In the genomic region with DNA sequence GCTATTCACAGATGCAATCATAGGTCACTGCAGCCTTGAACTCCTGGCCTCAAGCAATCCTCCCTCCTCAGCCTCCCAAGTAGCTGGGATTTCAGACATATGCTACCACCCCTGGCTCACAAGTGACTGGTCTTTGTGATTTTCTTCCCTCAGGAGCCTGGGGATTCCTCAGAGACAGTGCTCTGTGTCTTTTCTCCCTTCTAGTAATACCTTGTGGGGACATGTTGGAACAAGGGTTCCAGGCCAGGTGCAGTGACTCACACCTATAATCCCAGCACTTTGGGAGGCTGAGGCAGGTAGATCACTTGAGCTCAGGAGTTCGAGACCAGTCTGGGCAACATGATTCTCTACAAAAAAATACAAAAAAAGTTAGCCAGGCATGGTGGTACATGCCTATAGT, we compare ENCODE assay signal across 7 cellular contexts. TPM values are rescaled to one million over a fixed set of nuclear protein-coding genes. Genes with fewer than 3 reads are reported as not detected.
A peak's percentile ranks its signal among the peaks of the same experiment; 100 is the strongest.
DNase-seq lines count a peak whose midpoint lies in the region; ATAC-seq, FAIRE-seq and TF ChIP-seq lines count a peak whose summit lies in the region.
"Not testable (repeated sequence)": the region's sequence is repeated elsewhere in the genome, so short reads cannot be mapped to it uniquely, and the experiment has no call there.

No MANE protein-coding gene starts in this region.

- H3K4me1 Mint-ChIP-seq in activated naive CD8-positive, alpha-beta T cell (ENCODE audit: low read depth): peaks cover 26% of the 10 kb centered on the region
- peaks cover 43% of the 10 kb centered on the region for H3K4me1 Mint-ChIP-seq in central memory CD8-positive, alpha-beta T cell

- POLR2A ChIA-PET in RWPE1 (lab: Yijun Ruan, JAX; ENCODE audit: low non-redundant PET): not testable (repeated sequence)

- peaks cover 60% of the 10 kb centered on the region for H4K20me1 ChIP-seq in DND-41 (ENCODE audit: insufficient read depth, low read length)
- peaks cover 15% of the 10 kb centered on the region for H4K20me1 ChIP-seq in keratinocyte (ENCODE audit: control insufficient read depth, extremely low read depth, insufficient read depth, low read length)

- H3K36me3 Mint-ChIP-seq in activated naive CD8-positive, alpha-beta T cell: not testable (repeated sequence)
- H3K36me3 Mint-ChIP-seq in central memory CD8-positive, alpha-beta T cell (ENCODE audit: insufficient read depth): peaks cover 67% of the 10 kb centered on the region

- not testable (repeated sequence) for H3K27me3 Mint-ChIP-seq in activated naive CD8-positive, alpha-beta T cell; central memory CD8-positive, alpha-beta T cell

- H3K27me3 ChIP-seq in DND-41 (ENCODE audit: insufficient read depth, low read length, poor library complexity); keratinocyte (ENCODE audit: control insufficient read depth, extremely low read depth, insufficient read depth, low read length); thyroid gland: not testable (repeated sequence)

- H3K36me3 ChIP-seq in DND-41 (ENCODE audit: insufficient read depth, low read length): peaks cover 86% of the 10 kb centered on the region
- peaks cover 37 to 48% of the 10 kb centered on the region in 2 experiments for H3K36me3 ChIP-seq in keratinocyte (ENCODE audit: control insufficient read depth in 2 of 2, extremely low read depth in 1 of 2, insufficient read depth in 2 of 2, low read length in 2 of 2)
- not testable (repeated sequence) for H3K36me3 ChIP-seq in thyroid gland

- not testable (repeated sequence) for H3K9me3 Mint-ChIP-seq in activated naive CD8-positive, alpha-beta T cell (ENCODE audit: low read depth); central memory CD8-positive, alpha-beta T cell

- H3K4me3 ChIP-seq in DND-41 (ENCODE audit: low read depth in 1 of 2, low read length in 2 of 2); keratinocyte (ENCODE audit: control insufficient read depth in 2 of 3, extremely low read depth in 1 of 3, insufficient read depth in 2 of 3, low read depth in 1 of 3, low read length in 3 of 3); thyroid gland (replicated peaks in 1 of 3): not testable (repeated sequence)

- FAIRE-seq in keratinocyte (lab: Jason Lieb, UNC): not testable (repeated sequence)

- peaks cover 94% of the 10 kb centered on the region for H3K79me2 ChIP-seq in DND-41 (ENCODE audit: insufficient read depth, low read length)
- H3K79me2 ChIP-seq in keratinocyte (ENCODE audit: control insufficient read depth, insufficient read depth, low read length): peaks cover 65% of the 10 kb centered on the region

- H3K27ac Mint-ChIP-seq in activated naive CD8-positive, alpha-beta T cell: not testable (repeated sequence)
- H3K27ac Mint-ChIP-seq in central memory CD8-positive, alpha-beta T cell (ENCODE audit: low read depth): peak overlapping the region; percentile 16

- H2AFZ ChIP-seq in DND-41 (ENCODE audit: low read depth, low read length); keratinocyte (ENCODE audit: control insufficient read depth, low read length): not testable (repeated sequence)

- not testable (repeated sequence) for H3K27ac ChIP-seq in DND-41 (ENCODE audit: low read length)
- H3K27ac ChIP-seq in RWPE1 (peak overlapping the region; percentile 54), epithelial cell of prostate (peak overlapping the region; percentile 18), keratinocyte (ENCODE audit: control insufficient read depth, insufficient read depth, low read length) (peak overlapping the region; percentile 17), thyroid gland (peak overlapping the region; percentile 30 to 96 (median 94))

- not testable (repeated sequence) for TF ChIP-seq CTCF in DND-41 (IDR thresholded peaks at IDR 0.05; ENCODE audit: borderline replicate concordance, extremely low read depth, low read length, poor library complexity, severe bottlenecking); RWPE1 (conservative IDR thresholded peaks at IDR 0.05; ENCODE audit: low read depth); keratinocyte (optimal IDR thresholded peaks at IDR 0.05 in 1 of 3, IDR thresholded peaks at IDR 0.05 in 1 of 3, conservative IDR thresholded peaks at IDR 0.05 in 1 of 3; ENCODE audit: extremely low read depth in 1 of 3, insufficient read depth in 2 of 3, low read length in 3 of 3); thyroid gland (IDR thresholded peaks at IDR 0.05)

- H3K9me1 ChIP-seq in keratinocyte (ENCODE audit: control insufficient read depth, extremely low read depth, insufficient read depth, low read length): not testable (repeated sequence)

- ATAC-seq in DND-41 (ENCODE audit: insufficient read depth, low read depth); central memory CD8-positive, alpha-beta T cell (replicated peaks; ENCODE audit: extremely low read depth, poor library complexity, severe bottlenecking): not testable (repeated sequence)

- CTCF ChIA-PET in RWPE1 (lab: Yijun Ruan, JAX): interaction anchor here (0.6 kb wide), 1 partner anchor 565 kb away, joined by 4 read pairs; no protein-coding TSS in a partner anchor

- 86 to 92% methylated on average over 1 of the region's 1 CpG for WGBS in thyroid gland, 2 donors

- H3K9ac ChIP-seq in DND-41 (ENCODE audit: low read depth, low read length); keratinocyte (ENCODE audit: control insufficient read depth, extremely low read depth, insufficient read depth, low read length): not testable (repeated sequence)

- intact Hi-C loops in thyroid gland (cut with DNase I): not testable (repeated sequence)

- dilution Hi-C loops in keratinocyte (cut with MboI; ENCODE audit: extremely low pct_ligation_motif_present, low sequenced_read_pairs): not testable (repeated sequence)

- not testable (repeated sequence) for DNase-seq in DND-41; RWPE1 (ENCODE audit: low spot score); central memory CD8-positive, alpha-beta T cell (ENCODE audit: low spot score in 2 of 2); epithelial cell of prostate (ENCODE audit: low read depth, low spot score); thyroid gland
- peak; percentile 40 for DNase-seq in keratinocyte (ENCODE audit: low read depth, low spot score)

- 0 out of 2 replicates have a peak overlapping the region, but pooled peaks have one; percentile 26 for H3K4me2 ChIP-seq in DND-41 (ENCODE audit: insufficient read depth, low read length)
- H3K4me2 ChIP-seq in keratinocyte (ENCODE audit: control insufficient read depth, extremely low read depth, insufficient read depth, low read depth, low read length): not testable (repeated sequence)

- H3K4me1 ChIP-seq in DND-41 (ENCODE audit: insufficient read depth, low read length) (peaks cover 30% of the 10 kb centered on the region; the same call in 1 of the 2 replicates), thyroid gland (peaks cover 67 to 68% of the 10 kb centered on the region in 2 donors)
- H3K4me1 ChIP-seq in keratinocyte (ENCODE audit: control insufficient read depth, extremely low read depth, insufficient read depth, low read length): not testable (repeated sequence)

- peak overlapping the region; percentile 47 for H3K4me3 Mint-ChIP-seq in activated naive CD8-positive, alpha-beta T cell
- not testable (repeated sequence) for H3K4me3 Mint-ChIP-seq in central memory CD8-positive, alpha-beta T cell

- H3K9me3 ChIP-seq in DND-41 (ENCODE audit: insufficient read depth, low read length, severe bottlenecking); keratinocyte (ENCODE audit: control insufficient read depth, low read depth, low read length); thyroid gland: not testable (repeated sequence)

- TF ChIP-seq POLR2A in thyroid gland (IDR thresholded peaks at IDR 0.05): not testable (repeated sequence)

RNA-seq across cellular contexts. Expression of a gene that starts 9.9 kb away (rescaled TPM):
- 39.6 to 57.9 TPM (median 51.2 TPM) in 3 replicates for polyA plus RNA-seq in keratinocyte
- 10.5 TPM for polyA plus RNA-seq in keratinocyte (2011; ENCODE audit: low read depth)
- 21.1 and 25.1 TPM in 2 replicates for polyA plus RNA-seq in keratinocyte (2011; cell fraction: cytosol; rRNA removed)
- polyA plus RNA-seq in keratinocyte (2011; cell fraction: nucleus; rRNA removed): 222 and 229 TPM in 2 replicates
- polyA plus RNA-seq in keratinocyte (2012; ENCODE audit: low replicate concordance): 31.8 and 38.0 TPM in 2 replicates
- polyA minus RNA-seq in keratinocyte: 18.2 to 32.5 TPM (median 22.3 TPM) in 3 replicates
- 12.1 TPM for polyA minus RNA-seq in keratinocyte (2011; cell fraction: cytosol; rRNA and poly(A)+ RNA removed)
- polyA minus RNA-seq in keratinocyte (2011; cell fraction: nucleus; rRNA and poly(A)+ RNA removed): 32.5 and 51.0 TPM in 2 replicates
- 10 to 100 TPM; 70.3 to 93.5 (median 82.2) TPM for total RNA-seq in thyroid gland

RNA-seq across cellular contexts. Expression of a gene that starts 10.0 kb away (rescaled TPM):
- polyA plus RNA-seq in keratinocyte: 23.8 to 32.7 TPM (median 30.7 TPM) in 3 replicates
- polyA plus RNA-seq in keratinocyte (2011; ENCODE audit: low read depth): 12.2 TPM
- 24.1 and 37.6 TPM in 2 replicates for polyA plus RNA-seq in keratinocyte (2011; cell fraction: cytosol; rRNA removed)
- polyA plus RNA-seq in keratinocyte (2011; cell fraction: nucleus; rRNA removed): 27.1 and 37.3 TPM in 2 replicates
- 15.3 and 37.1 TPM in 2 replicates for polyA plus RNA-seq in keratinocyte (2012; ENCODE audit: low replicate concordance)
- 36.4 to 68.3 TPM (median 43.0 TPM) in 3 replicates for polyA minus RNA-seq in keratinocyte
- polyA minus RNA-seq in keratinocyte (2011; cell fraction: cytosol; rRNA and poly(A)+ RNA removed): 58.5 TPM
- polyA minus RNA-seq in keratinocyte (2011; cell fraction: nucleus; rRNA and poly(A)+ RNA removed): 20.7 and 24.2 TPM in 2 replicates
- total RNA-seq in thyroid gland: 10 to 100 TPM; 33.1 to 60.0 (median 46.1) TPM

RNA-seq across cellular contexts. Expression of a gene that starts 40.4 kb away (rescaled TPM):
- 1.2 to 2.2 TPM (median 1.9 TPM) in 3 replicates for polyA plus RNA-seq in keratinocyte
- polyA plus RNA-seq in keratinocyte (2011; ENCODE audit: low read depth): 0.49 TPM
- polyA plus RNA-seq in keratinocyte (2011; cell fraction: cytosol; rRNA removed): 1.7 and 2.6 TPM in 2 replicates
- 3.7 and 6.0 TPM in 2 replicates for polyA plus RNA-seq in keratinocyte (2011; cell fraction: nucleus; rRNA removed)
- 1.6 and 3.0 TPM in 2 replicates for polyA plus RNA-seq in keratinocyte (2012; ENCODE audit: low replicate concordance)
- 1.7 to 3.7 TPM (median 3.4 TPM) in 3 replicates for polyA minus RNA-seq in keratinocyte
- 1.2 TPM for polyA minus RNA-seq in keratinocyte (2011; cell fraction: cytosol; rRNA and poly(A)+ RNA removed)
- 2.0 and 2.9 TPM in 2 replicates for polyA minus RNA-seq in keratinocyte (2011; cell fraction: nucleus; rRNA and poly(A)+ RNA removed)
- total RNA-seq in thyroid gland: 10 to 100 TPM; 28.0 to 43.9 (median 33.9) TPM
